Comparison of ENCODE assay signal across 37 cellular contexts in genomic region chr17:53818271-53818670, GRCh38. TPM values are rescaled to one million over a fixed set of nuclear protein-coding genes. Genes with fewer than 3 reads are reported as not detected.
"Had no signal": no experiment of that assay in that cellular context is flagged by ENCODE, and none has a peak within 500 bp of the region (broad histone marks: within the 10 kb centered on the region; RNA-seq: fewer than 3 reads in every experiment).

No MANE protein-coding gene starts in this region.

- H3K4me2 ChIP-seq: neural progenitor cell, smooth muscle cell had no signal

- H3K27ac Mint-ChIP-seq: mesothelial cell of epicardium; naive B cell; natural killer cell; nephron progenitor cell; neural progenitor cell; stimulated activated memory B cell treated with anti-CD40 and anti-IgM and Interleukin-4, amounts not matched to agents 10 μg/mL and 1 μg/mL and 100 μg/mL, for 72 hours had no signal

- H3K36me3 ChIP-seq: left ventricle myocardium inferior, neural progenitor cell, neutrophil, right atrium auricular region, right lobe of liver, stomach, thyroid gland, transverse colon, upper lobe of left lung, vagina had no signal

- H3K9me3 Mint-ChIP-seq: mesothelial cell of epicardium had no signal

- H3K4me3 Mint-ChIP-seq: mesothelial cell of epicardium; naive B cell; natural killer cell; nephron progenitor cell; neural progenitor cell; stimulated activated memory B cell treated with anti-CD40 and anti-IgM and Interleukin-4, amounts not matched to agents 10 μg/mL and 1 μg/mL and 100 μg/mL, for 72 hours had no signal

- DNase-seq: hypothalamus; islet precursor cell; left ventricle myocardium inferior; mesendoderm; naive B cell; natural killer cell; nephron progenitor cell; occipital lobe; psoas muscle; right lobe of liver; stimulated activated CD4-positive, alpha-beta T cell treated with anti-CD3 and anti-CD28 coated beads, Interleukin-1b, Interleukin-23, amount 100 ng/mL, for 48 hours; stimulated activated CD4-positive, alpha-beta T cell treated with anti-CD3 and anti-CD28 coated beads, Interleukin-2, amount 100 ng/mL, for 48 hours; stimulated activated CD4-positive, alpha-beta T cell treated with anti-CD3 and anti-CD28 coated beads, Interleukin-4, amount 100 ng/mL, for 4 hours; stimulated activated CD8-positive, alpha-beta memory T cell treated with anti-CD3 and anti-CD28 coated beads, Interleukin-4, amount 100 ng/mL, for 48 hours; stimulated activated naive CD4-positive, alpha-beta T cell treated with Interleukin-2 at 50 U/mL for 16 hours; stomach; testis; thyroid gland; transverse colon; upper lobe of left lung had no signal

- H3K9me3 ChIP-seq: left ventricle myocardium inferior, neutrophil, psoas muscle, right atrium auricular region, right lobe of liver, testis, thyroid gland, transverse colon, upper lobe of left lung, vagina had no signal

- H3K4me3 ChIP-seq: left ventricle myocardium inferior, lung, neural progenitor cell, psoas muscle, right atrium auricular region, right lobe of liver, smooth muscle cell, stomach, testis, thyroid gland, transverse colon, upper lobe of left lung, vagina had no signal

- H3K79me2 ChIP-seq: parathyroid adenoma had no signal

- H3K9ac ChIP-seq: neural progenitor cell, parathyroid adenoma had no signal

- H3K4me1 ChIP-seq: left ventricle myocardium inferior, neural progenitor cell, parathyroid adenoma, psoas muscle, right atrium auricular region, right lobe of liver, stomach, testis, transverse colon, upper lobe of left lung, vagina had no signal

- H2AFZ ChIP-seq: neural progenitor cell, parathyroid adenoma had no signal

- ATAC-seq: natural killer cell; psoas muscle; right lobe of liver; stimulated activated memory B cell treated with anti-CD40 and anti-IgM and Interleukin-4, amounts not matched to agents 10 μg/mL and 1 μg/mL and 100 μg/mL, for 72 hours had no signal

- H3K27me3 Mint-ChIP-seq: naive B cell; stimulated activated memory B cell treated with anti-CD40 and anti-IgM and Interleukin-4, amounts not matched to agents 10 μg/mL and 1 μg/mL and 100 μg/mL, for 72 hours had no signal

- H3K27me3 ChIP-seq: neural progenitor cell, neutrophil, right atrium auricular region, right lobe of liver, stomach, testis, thyroid gland, transverse colon, upper lobe of left lung, vagina had no signal

- H3K27ac ChIP-seq: left ventricle myocardium inferior, neural progenitor cell, neutrophil, parathyroid adenoma, psoas muscle, right atrium auricular region, right lobe of liver, stomach, testis, thyroid gland, transverse colon, upper lobe of left lung, vagina had no signal

- H3K4me1 Mint-ChIP-seq: naive B cell; natural killer cell; neural progenitor cell; stimulated activated memory B cell treated with anti-CD40 and anti-IgM and Interleukin-4, amounts not matched to agents 10 μg/mL and 1 μg/mL and 100 μg/mL, for 72 hours had no signal

RNA-seq across cellular contexts. Expression of gene KIF2B, which starts 4.5 kb away (rescaled TPM):
- total RNA-seq: kidney epithelial cell, left ventricle myocardium inferior, lower leg skin, lung, mesothelial cell of epicardium, mononuclear cell, natural killer cell, occipital lobe, osteocyte, posterior vena cava, psoas muscle, renal cortical epithelial cell, right atrium auricular region, right lobe of liver, skeletal muscle tissue, smooth muscle cell, stomach, transverse colon, upper lobe of left lung, urinary bladder, vagina had no signal
